29 cellular contexts compared by ENCODE assay signal in the genomic region with DNA sequence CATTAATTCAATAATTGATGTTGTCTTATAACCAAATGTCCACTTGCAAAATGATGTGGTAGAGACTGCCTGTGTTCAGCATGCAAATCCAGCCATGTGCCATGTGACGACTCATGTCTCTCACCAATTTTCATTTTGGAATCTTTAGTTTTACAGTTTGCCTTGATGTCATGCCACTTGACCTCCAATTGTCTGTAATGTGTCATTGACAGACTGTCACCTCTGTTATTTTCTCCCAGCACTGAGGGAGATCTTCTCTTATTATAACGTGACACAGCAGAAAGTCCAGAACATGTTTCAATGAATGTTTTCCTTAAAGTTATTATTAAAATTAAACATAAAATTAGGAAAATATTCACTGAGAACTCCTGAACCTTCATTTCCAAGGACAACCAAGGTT. TPM values are rescaled to one million over a fixed set of nuclear protein-coding genes. Genes with fewer than 3 reads are reported as not detected.
"Had no signal": no experiment of that assay in that cellular context is flagged by ENCODE, and none has a peak within 500 bp of the region (broad histone marks: within the 10 kb centered on the region; RNA-seq: fewer than 3 reads in every experiment).

No MANE protein-coding gene starts in this region.

- H3K79me2 ChIP-seq: hepatocyte had no signal

- H3K9me3 ChIP-seq: left lung, mucosa of descending colon, neutrophil, pancreas, sigmoid colon, stomach, testis, tibial artery had no signal

- H3K4me1 Mint-ChIP-seq: memory B cell; mesothelial cell of epicardium; naive B cell; stimulated activated effector memory CD8-positive, alpha-beta T cell treated with anti-CD3 and anti-CD28 coated beads, Interleukin-12 subunit alpha, Interleukin-12 subunit beta, amount 100 ng/mL, for 72 hours had no signal

- H3K4me2 ChIP-seq: hepatocyte had no signal

- DNase-seq: cerebellar nuclear complex; cortex of kidney; effector memory CD8-positive, alpha-beta T cell; erythroblast; head of caudate nucleus; kidney; left lung; mucosa of descending colon; naive B cell; pancreas; retina; sigmoid colon; stimulated activated CD4-positive, alpha-beta T cell treated with anti-CD3 and anti-CD28 coated beads, Interleukin-2, amount 100 ng/mL, for 24 hours; stimulated activated CD4-positive, alpha-beta T cell treated with anti-CD3 and anti-CD28 coated beads, Interleukin-4, amount 100 ng/mL, for 24 hours; stimulated activated naive CD4-positive, alpha-beta T cell treated with Interleukin-2 at 50 U/mL for 16 hours; stomach; substantia nigra; testis; tibial artery had no signal

- H3K4me3 ChIP-seq: hepatocyte, left lung, lung, mucosa of descending colon, pancreas, sigmoid colon, stomach, testis, tibial artery had no signal

- H2AFZ ChIP-seq: hepatocyte had no signal

- H3K27me3 ChIP-seq: hepatocyte, left lung, neutrophil, pancreas, sigmoid colon, stomach, testis, tibial artery had no signal

- H3K27ac ChIP-seq: hepatocyte, left lung, neutrophil, pancreas, stomach, tibial artery had no signal

- H3K36me3 ChIP-seq: left lung, neutrophil, pancreas had no signal

- H3K9me3 Mint-ChIP-seq: effector memory CD8-positive, alpha-beta T cell; memory B cell; stimulated activated effector memory CD8-positive, alpha-beta T cell treated with anti-CD3 and anti-CD28 coated beads, Interleukin-12 subunit alpha, Interleukin-12 subunit beta, amount 100 ng/mL, for 72 hours had no signal

- ATAC-seq: effector memory CD8-positive, alpha-beta T cell; left lung; mucosa of descending colon; natural killer cell treated with Interleukin-12 subunit alpha and Interleukin-12 subunit beta and Interleukin-15 and Interleukin-18, amount 100 ng/mL, for 72 hours; pancreas; stimulated activated effector memory CD8-positive, alpha-beta T cell treated with anti-CD3 and anti-CD28 coated beads, Interleukin-12 subunit alpha, Interleukin-12 subunit beta, amount 100 ng/mL, for 72 hours had no signal

- FAIRE-seq: frontal cortex, kidney, pancreas had no signal

- H3K36me3 Mint-ChIP-seq: memory B cell; naive B cell; natural killer cell treated with Interleukin-12 subunit alpha and Interleukin-12 subunit beta and Interleukin-15 and Interleukin-18, amount 100 ng/mL, for 72 hours; stimulated activated effector memory CD8-positive, alpha-beta T cell treated with anti-CD3 and anti-CD28 coated beads, Interleukin-12 subunit alpha, Interleukin-12 subunit beta, amount 100 ng/mL, for 72 hours had no signal

- H3K27ac Mint-ChIP-seq: effector memory CD8-positive, alpha-beta T cell; memory B cell; mesothelial cell of epicardium; natural killer cell treated with Interleukin-12 subunit alpha and Interleukin-12 subunit beta and Interleukin-15 and Interleukin-18, amount 100 ng/mL, for 72 hours; stimulated activated effector memory CD8-positive, alpha-beta T cell treated with anti-CD3 and anti-CD28 coated beads, Interleukin-12 subunit alpha, Interleukin-12 subunit beta, amount 100 ng/mL, for 72 hours; type B pancreatic cell had no signal

- H3K4me1 ChIP-seq: left lung, pancreas had no signal

- H3K4me3 Mint-ChIP-seq: effector memory CD8-positive, alpha-beta T cell; memory B cell; mesothelial cell of epicardium; naive B cell; natural killer cell treated with Interleukin-12 subunit alpha and Interleukin-12 subunit beta and Interleukin-15 and Interleukin-18, amount 100 ng/mL, for 72 hours; neural crest cell; stimulated activated effector memory CD8-positive, alpha-beta T cell treated with anti-CD3 and anti-CD28 coated beads, Interleukin-12 subunit alpha, Interleukin-12 subunit beta, amount 100 ng/mL, for 72 hours; type B pancreatic cell had no signal

RNA-seq across cellular contexts. Expression of a gene that starts 56.7 kb away (rescaled TPM):
- total RNA-seq: natural killer cell treated with Interleukin-12 subunit alpha and Interleukin-12 subunit beta and Interleukin-15 and Interleukin-18, amount 100 ng/mL, for 72 hours had no signal
